ENCODE assay signal across 2 cellular contexts in genomic region chr5:132714456-132715307, GRCh38.
TF ChIP-seq lines count a peak whose summit lies in the region.

No MANE protein-coding gene starts in this region.

TF ChIP-seq in Ishikawa, 13 proteins besides CTCF, POLR2A, EP300 and RAD21:
- TF ChIP-seq CEBPB (IDR thresholded peaks at IDR 0.05) (0 out of 2 replicates have a peak, but pooled peaks have one; percentile 20), TCF12 (IDR thresholded peaks at IDR 0.05; ENCODE audit: low read depth) (no peak)

TF ChIP-seq in GM12878, 131 proteins besides CTCF, POLR2A, EP300 and RAD21:
- TF ChIP-seq FOS (IDR thresholded peaks at IDR 0.05; ENCODE audit: borderline replicate concordance, extremely low read depth, insufficient read length) = no peak
- TF ChIP-seq BMI1 (IDR thresholded peaks at IDR 0.05; ENCODE audit: borderline replicate concordance) = no peak
- TF ChIP-seq SMC3 (IDR thresholded peaks at IDR 0.05; ENCODE audit: borderline replicate concordance, low read length) = peak; percentile 18; the same call in 1 of the 2 replicates
- TF ChIP-seq HDAC6 (IDR thresholded peaks at IDR 0.05; ENCODE audit: unreplicated experiment) = no peak
- TF ChIP-seq SP1 (IDR thresholded peaks at IDR 0.05; ENCODE audit: low read depth, low read length) = no peak
- TF ChIP-seq PML (IDR thresholded peaks at IDR 0.05; ENCODE audit: low read length) = no peak
- no peak for TF ChIP-seq ZNF207 (IDR thresholded peaks at IDR 0.05; ENCODE audit: borderline replicate concordance)
- peak; percentile 33; the same call in 1 of the 2 replicates for TF ChIP-seq JUNB (IDR thresholded peaks at IDR 0.05)
- TF ChIP-seq SRF (IDR thresholded peaks at IDR 0.05; ENCODE audit: low read depth in 2 of 2, low read length in 2 of 2) = no peak
- TF ChIP-seq ATF7 (IDR thresholded peaks at IDR 0.05; ENCODE audit: low read depth) = no peak
- TF ChIP-seq MEF2A (IDR thresholded peaks at IDR 0.05; ENCODE audit: insufficient read depth, low read depth, low read length) = no peak
- TF ChIP-seq BCLAF1 (IDR thresholded peaks at IDR 0.05) = no peak
- no peak for TF ChIP-seq E2F8 (IDR thresholded peaks at IDR 0.05; ENCODE audit: low read depth, partially characterized antibody)
- peak; percentile 92 for TF ChIP-seq MLLT1 (IDR thresholded peaks at IDR 0.05)
- TF ChIP-seq ZBTB33 (IDR thresholded peaks at IDR 0.05) = peak; percentile 97
- no peak for TF ChIP-seq PKNOX1 (IDR thresholded peaks at IDR 0.05)
- no peak for TF ChIP-seq NKRF (conservative IDR thresholded peaks at IDR 0.05)
- TF ChIP-seq SMAD1 (IDR thresholded peaks at IDR 0.05; ENCODE audit: low read depth, partially characterized antibody) = no peak
- no peak for TF ChIP-seq IRF4 (IDR thresholded peaks at IDR 0.05; ENCODE audit: low read depth, low read length)
- TF ChIP-seq YBX1 (IDR thresholded peaks at IDR 0.05) = no peak
- peak; percentile 30; the same call in 1 of the 2 replicates for TF ChIP-seq RUNX3 (IDR thresholded peaks at IDR 0.05; ENCODE audit: low read length)
- no peak for TF ChIP-seq RELA (IDR thresholded peaks at IDR 0.05; ENCODE audit: borderline replicate concordance, partially characterized antibody)
